Comparison of ENCODE assay signal across 17 cellular contexts in genomic region chr19:35552534-35553384, GRCh38. TPM values are rescaled to one million over a fixed set of nuclear protein-coding genes. Genes with fewer than 3 reads are reported as not detected.
DNase-seq lines count a peak whose midpoint lies in the region; TF ChIP-seq lines count a peak whose summit lies in the region.
"Had no signal": no experiment of that assay in that cellular context is flagged by ENCODE, and none has a peak within 500 bp of the region (broad histone marks: within the 10 kb centered on the region; RNA-seq: fewer than 3 reads in every experiment).

No MANE protein-coding gene starts in this region.

- H3K14ac ChIP-seq in H9 (ENCODE audit: insufficient read depth, low read length): no peak overlapping the region

- H3K4me1 Mint-ChIP-seq in H9: peaks cover 18 to 19% of the 10 kb centered on the region in 2 experiments
- H3K4me1 Mint-ChIP-seq in dendritic cell treated with granulocyte-macrophage colony-stimulating factor and Interleukin-4, amounts not matched to agents 40 ng/mL and 50 ng/mL, for 4 days (ENCODE audit: low read depth): peaks cover 18% of the 10 kb centered on the region
- peaks cover 12% of the 10 kb centered on the region for H3K4me1 Mint-ChIP-seq in activated naive CD8-positive, alpha-beta T cell treated with anti-CD3 and anti-CD28 coated beads for 36 hours

- peaks cover 34% of the 10 kb centered on the region for H3K27me3 Mint-ChIP-seq in H9 (ENCODE audit: low read depth)
- H3K27me3 Mint-ChIP-seq in dendritic cell treated with granulocyte-macrophage colony-stimulating factor and Interleukin-4, amounts not matched to agents 40 ng/mL and 50 ng/mL, for 4 days: peaks cover 30% of the 10 kb centered on the region
- H3K27me3 Mint-ChIP-seq in activated naive CD8-positive, alpha-beta T cell treated with anti-CD3 and anti-CD28 coated beads for 36 hours: peaks cover 15% of the 10 kb centered on the region

- no peak for TF ChIP-seq POLR2A in esophagus squamous epithelium (IDR thresholded peaks at IDR 0.05)

- no peak overlapping the region for H3K4ac ChIP-seq in H9 (ENCODE audit: low read depth, low read length)

- H3K9me3 ChIP-seq in H9 (ENCODE audit: control insufficient read depth, low read depth, low read length): no peaks in the 10 kb centered on the region
- H3K9me3 ChIP-seq in esophagus squamous epithelium: no peaks in the 10 kb centered on the region
- H3K9me3 ChIP-seq: MG63, SJCRH30 had no signal

- peaks cover 0 to 27% (median 7%) of the 10 kb centered on the region in 3 donors for H3K36me3 ChIP-seq in esophagus squamous epithelium
- H3K36me3 ChIP-seq: SJCRH30 had no signal

- H4K8ac ChIP-seq in H9 (replicated peaks; ENCODE audit: insufficient read length, low read depth, low read length): no peak overlapping the region

- no peak overlapping the region; a peak in 1 of 7 replicates for H3K27ac Mint-ChIP-seq in H9
- peak overlapping the region; percentile 1 for H3K27ac Mint-ChIP-seq in dendritic cell treated with granulocyte-macrophage colony-stimulating factor and Interleukin-4, amounts not matched to agents 40 ng/mL and 50 ng/mL, for 4 days
- H3K27ac Mint-ChIP-seq in activated naive CD8-positive, alpha-beta T cell treated with anti-CD3 and anti-CD28 coated beads for 36 hours: no peak overlapping the region

- H3K36me3 Mint-ChIP-seq in H9 (ENCODE audit: insufficient read depth in 1 of 3, low read depth in 3 of 3): peaks cover 0 to 22% (median 11%) of the 10 kb centered on the region in 3 experiments; a peak in 5 of 7 replicates
- H3K36me3 Mint-ChIP-seq in dendritic cell treated with granulocyte-macrophage colony-stimulating factor and Interleukin-4, amounts not matched to agents 40 ng/mL and 50 ng/mL, for 4 days (ENCODE audit: low read depth): peaks cover 32% of the 10 kb centered on the region
- peaks cover 8% of the 10 kb centered on the region for H3K36me3 Mint-ChIP-seq in activated naive CD8-positive, alpha-beta T cell treated with anti-CD3 and anti-CD28 coated beads for 36 hours

- H3K9ac ChIP-seq in H9 (ENCODE audit: extremely low read depth, insufficient read length, low read length): no peak overlapping the region

- no peak overlapping the region for H3K23ac ChIP-seq in H9 (ENCODE audit: insufficient read length, low read depth, low read length)

- no peaks in the 10 kb centered on the region for H4K20me1 ChIP-seq in H9 (ENCODE audit: control insufficient read depth, insufficient read depth, insufficient read length)

- H3K4me3 ChIP-seq in esophagus squamous epithelium: no peak overlapping the region
- H3K4me3 ChIP-seq: MG63, SJCRH30 had no signal

- H3T11ph ChIP-seq in H9 (ENCODE audit: low read length): no peak overlapping the region

- no peak overlapping the region for H2AK5ac ChIP-seq in H9 (ENCODE audit: insufficient read length, low read length)

- intact Hi-C loops in dendritic cell treated with granulocyte-macrophage colony-stimulating factor and Interleukin-4, amounts not matched to agents 40 ng/mL and 50 ng/mL, for 4 days (cut with micrococcal nuclease): no loop called here
- intact Hi-C loops in esophagus squamous epithelium (cut with DNase I): no loop called here

- peak overlapping the region; percentile 39 for H4K5ac ChIP-seq in H9 (ENCODE audit: insufficient read length, low read depth, low read length)

- H3K27ac ChIP-seq in H9 (ENCODE audit: insufficient read length, low read depth, low read length): no peak overlapping the region
- H3K27ac ChIP-seq in esophagus squamous epithelium: no peak overlapping the region
- H3K27ac ChIP-seq: SJCRH30 had no signal

- H3K18ac ChIP-seq in H9 (ENCODE audit: insufficient read length, low read depth, low read length): no peak overlapping the region

- no peaks in the 10 kb centered on the region for H3K79me2 ChIP-seq in H9 (ENCODE audit: insufficient read depth, low read length)

- H2BK12ac ChIP-seq in H9 (ENCODE audit: insufficient read length, low read depth, low read length): no peak overlapping the region

- H2BK20ac ChIP-seq in H9 (ENCODE audit: low read depth, low read length, poor library complexity, severe bottlenecking): no peak overlapping the region

- H3K9me3 Mint-ChIP-seq in H9: no peaks in the 10 kb centered on the region
- no peaks in the 10 kb centered on the region for H3K9me3 Mint-ChIP-seq in dendritic cell treated with granulocyte-macrophage colony-stimulating factor and Interleukin-4, amounts not matched to agents 40 ng/mL and 50 ng/mL, for 4 days
- no peaks in the 10 kb centered on the region for H3K9me3 Mint-ChIP-seq in activated naive CD8-positive, alpha-beta T cell treated with anti-CD3 and anti-CD28 coated beads for 36 hours

- H2AFZ ChIP-seq in H9 (ENCODE audit: low read length): no peak overlapping the region

- no peak overlapping the region for H4K91ac ChIP-seq in H9 (ENCODE audit: insufficient read length, low read depth, low read length)

- no peak for DNase-seq in H9
- no peak for DNase-seq in activated naive CD8-positive, alpha-beta T cell treated with anti-CD3 and anti-CD28 coated beads for 36 hours
- no peak for DNase-seq in esophagus squamous epithelium (lab: John Stamatoyannopoulos, UW)
- DNase-seq: DMS79 treated with DMSO at 0.1 percent for 48 hours, H7, Karpas-422, MG63, NCI-H1092, NCI-H146, NCI-H2081, NCI-H510A, NCI-H82, PC-3, SJCRH30 had no signal

- no peaks in the 10 kb centered on the region for H3K79me1 ChIP-seq in H9 (ENCODE audit: insufficient read depth, low read depth, low read length, poor library complexity, severe bottlenecking)

- H3K4me1 ChIP-seq in H9 (ENCODE audit: insufficient read depth, low read length): no peaks in the 10 kb centered on the region
- H3K4me1 ChIP-seq in esophagus squamous epithelium: peaks cover 0 to 19% (median 4%) of the 10 kb centered on the region in 3 donors
- H3K4me1 ChIP-seq: SJCRH30 had no signal

- H2BK15ac ChIP-seq in H9 (ENCODE audit: low read depth, low read length): no peak overlapping the region

- TF ChIP-seq CTCF in H9 (conservative IDR thresholded peaks at IDR 0.05) (no peak), esophagus squamous epithelium (IDR thresholded peaks at IDR 0.05) (no peak)

- H3K56ac ChIP-seq in H9 (ENCODE audit: insufficient read length, low read depth, low read length): no peak overlapping the region

- no peak overlapping the region for H2BK120ac ChIP-seq in H9 (ENCODE audit: low read depth, low read length, poor library complexity, severe bottlenecking)

- H3K4me3 Mint-ChIP-seq in H9: peak overlapping the region in 1 of 2 experiments; percentile 6; a peak in 2 of 5 replicates
- no peak overlapping the region for H3K4me3 Mint-ChIP-seq in dendritic cell treated with granulocyte-macrophage colony-stimulating factor and Interleukin-4, amounts not matched to agents 40 ng/mL and 50 ng/mL, for 4 days
- H3K4me3 Mint-ChIP-seq in activated naive CD8-positive, alpha-beta T cell treated with anti-CD3 and anti-CD28 coated beads for 36 hours: no peak overlapping the region

- H3K23me2 ChIP-seq in H9 (ENCODE audit: insufficient read length, low read depth, low read length, poor library complexity, severe bottlenecking): peaks cover 2% of the 10 kb centered on the region

- no peak overlapping the region for H3K4me2 ChIP-seq in H9 (ENCODE audit: insufficient read depth, insufficient read length, low read length)

- H2BK5ac ChIP-seq in H9 (ENCODE audit: insufficient read length, low read length): no peak overlapping the region

- H3K27me3 ChIP-seq in H9 (ENCODE audit: insufficient read depth, low read length) (no peaks in the 10 kb centered on the region), esophagus squamous epithelium (peaks cover 0 to 9% (median 0%) of the 10 kb centered on the region in 4 donors)
- H3K27me3 ChIP-seq: MG63, SJCRH30 had no signal

- WGBS in H9 (ENCODE audit: extremely low coverage, insufficient read length, low lambda C conversion rate): no CpG with 5 or more reads among the region's 13 CpGs
- 53 to 58% methylated on average over 4 to 12 of the region's 13 CpGs for WGBS in esophagus squamous epithelium, 2 donors

RNA-seq across cellular contexts. Expression of gene TMEM147, which starts 7.3 kb away (rescaled TPM):
- total RNA-seq in H9 (2021) (125 and 128 TPM in 2 replicates), esophagus squamous epithelium (100 to 1,000 TPM in 1 of 4 donors, 10 to 100 TPM in 3; 68.1 to 119 (median 89.6) TPM)
- 10 to 100 TPM; 74.4 to 81.6 TPM for total RNA-seq in activated naive CD8-positive, alpha-beta T cell treated with anti-CD3 and anti-CD28 coated beads for 36 hours

RNA-seq across cellular contexts. Expression of gene ATP4A, which starts 10.7 kb away (rescaled TPM):
- total RNA-seq in H9 (2021): 0.24 and 0.88 TPM in 2 replicates
- not detected for total RNA-seq in activated naive CD8-positive, alpha-beta T cell treated with anti-CD3 and anti-CD28 coated beads for 36 hours
- total RNA-seq in esophagus squamous epithelium: under 1 TPM in 1 of 4 donors, not detected in 3; 0.18 TPM
- total RNA-seq: A673, G401, PC-3 had no signal

RNA-seq across cellular contexts. Expression of gene GAPDHS, which starts 19.5 kb away (rescaled TPM):
- total RNA-seq in H9 (2021) (not detected in 2 replicates), esophagus squamous epithelium (not detected)
- total RNA-seq in activated naive CD8-positive, alpha-beta T cell treated with anti-CD3 and anti-CD28 coated beads for 36 hours: not detected
- total RNA-seq: A673, G401, PC-3, SJCRH30 had no signal

RNA-seq across cellular contexts. Expression of gene SBSN, which starts 24.6 kb away (rescaled TPM):
- 0.15 and 0.24 TPM in 2 replicates for total RNA-seq in H9 (2021)
- total RNA-seq in activated naive CD8-positive, alpha-beta T cell treated with anti-CD3 and anti-CD28 coated beads for 36 hours: not detected
- 1,000 to 10,000 TPM in 1 of 4 donors, 100 to 1,000 TPM in 2, 10 to 100 TPM in 1; 58.2 to 1,096 (median 541) TPM for total RNA-seq in esophagus squamous epithelium
- total RNA-seq: A673, G401, H7, SJCRH30 had no signal

RNA-seq across cellular contexts. Expression of gene PMIS2, which starts 33.2 kb away (rescaled TPM):
- total RNA-seq in H9 (2021) (not detected in 2 replicates), esophagus squamous epithelium (not detected)
- not detected for total RNA-seq in activated naive CD8-positive, alpha-beta T cell treated with anti-CD3 and anti-CD28 coated beads for 36 hours
- total RNA-seq: A673, G401, H7, PC-3, SJCRH30 had no signal
